Comparison of ENCODE assay signal across 1 cellular context in genomic region chr12:55974308-55974724, GRCh38.
TF ChIP-seq lines count a peak whose summit lies in the region.

No MANE protein-coding gene starts in this region.

TF ChIP-seq in GM23338, 12 proteins besides CTCF, POLR2A, EP300 and RAD21 (continued from another document):
- TF ChIP-seq ZNF462 (CRISPR knock-in tag; IDR thresholded peaks at IDR 0.05) (no peak), NANOG (IDR thresholded peaks at IDR 0.05; ENCODE audit: borderline replicate concordance) (no peak), ZNF331 (CRISPR knock-in tag; IDR thresholded peaks at IDR 0.05; ENCODE audit: low read depth) (no peak), POLR2AphosphoS5 (IDR thresholded peaks at IDR 0.05; ENCODE audit: low read depth) (no peak), CREB1 (CRISPR knock-in tag; IDR thresholded peaks at IDR 0.05; ENCODE audit: low read depth) (no peak), REST (IDR thresholded peaks at IDR 0.05; ENCODE audit: unreplicated experiment) (no peak), EZH2 (IDR thresholded peaks at IDR 0.05; ENCODE audit: low read depth, unreplicated experiment) (no peak)
